In the genomic region with DNA sequence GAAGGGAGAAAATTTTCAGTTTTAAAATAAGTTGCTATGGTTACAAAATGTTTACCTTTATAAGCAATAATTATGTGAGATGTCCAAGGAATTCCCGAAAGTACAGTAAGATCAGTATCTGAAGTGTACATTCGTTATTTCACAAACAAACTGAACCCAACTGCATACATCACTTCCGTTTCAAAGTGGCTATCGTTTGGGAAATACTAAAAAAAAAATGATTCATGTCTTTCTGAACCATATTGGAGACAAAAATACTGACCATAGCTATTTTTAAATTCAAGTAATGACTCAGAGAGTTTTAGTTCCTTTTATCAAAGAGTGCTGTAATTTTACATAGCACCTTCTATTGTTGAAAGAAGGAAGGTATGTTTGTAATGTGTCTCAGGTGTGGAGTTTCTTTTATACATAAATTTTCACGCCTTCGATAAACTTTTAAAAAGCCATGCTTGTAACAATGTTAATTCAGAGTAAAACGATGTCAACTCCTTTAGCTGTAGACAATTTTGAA, we compare ENCODE assay signal across 8 cellular contexts. TPM values are rescaled to one million over a fixed set of nuclear protein-coding genes. Genes with fewer than 3 reads are reported as not detected.
A peak's percentile ranks its signal among the peaks of the same experiment; 100 is the strongest.
DNase-seq lines count a peak whose midpoint lies in the region; ATAC-seq, FAIRE-seq and TF ChIP-seq lines count a peak whose summit lies in the region.

No MANE protein-coding gene starts in this region.

- no peak overlapping the region for H3K27ac ChIP-seq in CD4-positive, alpha-beta T cell (ENCODE audit: low read depth, low read length)
- H3K27ac ChIP-seq in pancreas (peak overlapping the region in 2 of 4 donors; percentile 6 to 60), dorsolateral prefrontal cortex (peak overlapping the region in 1 of 59 donors; percentile 8)

- H3K9me3 Mint-ChIP-seq in CD4-positive, alpha-beta T cell: no peaks in the 10 kb centered on the region
- H3K9me3 Mint-ChIP-seq in activated T-helper 2 cell treated with anti-CD3 and anti-CD28 coated beads, Interferon-gamma antibody, Interleukin-2, Interleukin-4, amounts not matched to agents 10 μg/mL and 5 μg/mL and 100 μg/mL, durations not matched to agents 14 hours and 24 hours and 36 hours: peaks cover 6% of the 10 kb centered on the region

- peaks cover 68% of the 10 kb centered on the region for H3K4me1 Mint-ChIP-seq in CD4-positive, alpha-beta T cell (ENCODE audit: low read depth)
- H3K4me1 Mint-ChIP-seq in activated T-helper 2 cell treated with anti-CD3 and anti-CD28 coated beads, Interferon-gamma antibody, Interleukin-2, Interleukin-4, amounts not matched to agents 10 μg/mL and 5 μg/mL and 100 μg/mL, durations not matched to agents 14 hours and 24 hours and 36 hours (ENCODE audit: low read depth): peaks cover 77% of the 10 kb centered on the region

- POLR2A ChIA-PET in CD4-positive, alpha-beta T cell (lab: Charles Lee): no interaction called here

- DNase-seq in CD4-positive, alpha-beta T cell: no peak
- no peak for DNase-seq in activated T-helper 2 cell treated with anti-CD3 and anti-CD28 coated beads, Interferon-gamma antibody, Interleukin-2, Interleukin-4, amounts not matched to agents 10 μg/mL and 5 μg/mL and 100 μg/mL, durations not matched to agents 14 hours and 24 hours and 36 hours (ENCODE audit: low spot score)
- no peak for DNase-seq in pancreas
- no peak for DNase-seq in NCI-H1930 (lab: John Stamatoyannopoulos, UW)
- no peak for DNase-seq in NCI-H187 (lab: John Stamatoyannopoulos, UW)
- no peak for DNase-seq in dorsolateral prefrontal cortex

- H3K4me3 ChIP-seq in pancreas: no peak overlapping the region
- H3K4me3 ChIP-seq in dorsolateral prefrontal cortex: no peak overlapping the region

- no peaks in the 10 kb centered on the region for H3K36me3 Mint-ChIP-seq in CD4-positive, alpha-beta T cell (ENCODE audit: low read depth)
- H3K36me3 Mint-ChIP-seq in activated T-helper 2 cell treated with anti-CD3 and anti-CD28 coated beads, Interferon-gamma antibody, Interleukin-2, Interleukin-4, amounts not matched to agents 10 μg/mL and 5 μg/mL and 100 μg/mL, durations not matched to agents 14 hours and 24 hours and 36 hours (ENCODE audit: low read depth): peaks cover 32% of the 10 kb centered on the region

- no peak for TF ChIP-seq CTCF in CD4-positive, alpha-beta T cell (IDR thresholded peaks at IDR 0.05)
- TF ChIP-seq CTCF in pancreas (IDR thresholded peaks at IDR 0.05) (no peak), dorsolateral prefrontal cortex (IDR thresholded peaks at IDR 0.05 in 54 of 56, conservative IDR thresholded peaks at IDR 0.05 in 2 of 56; ENCODE audit: low read depth in 1 of 56, partially characterized antibody in 56 of 56) (no peak)

- H3K4me3 Mint-ChIP-seq in CD4-positive, alpha-beta T cell: no peak overlapping the region
- H3K4me3 Mint-ChIP-seq in activated T-helper 2 cell treated with anti-CD3 and anti-CD28 coated beads, Interferon-gamma antibody, Interleukin-2, Interleukin-4, amounts not matched to agents 10 μg/mL and 5 μg/mL and 100 μg/mL, durations not matched to agents 14 hours and 24 hours and 36 hours (ENCODE audit: low read depth): no peak overlapping the region

- no peaks in the 10 kb centered on the region for H3K27me3 ChIP-seq in CD4-positive, alpha-beta T cell (ENCODE audit: control insufficient read depth, insufficient read depth, low read length)
- no peaks in the 10 kb centered on the region for H3K27me3 ChIP-seq in pancreas
- no peaks in the 10 kb centered on the region for H3K27me3 ChIP-seq in dorsolateral prefrontal cortex

- H3K27ac Mint-ChIP-seq in CD4-positive, alpha-beta T cell: no peak overlapping the region
- peak overlapping the region; percentile 73 for H3K27ac Mint-ChIP-seq in activated T-helper 2 cell treated with anti-CD3 and anti-CD28 coated beads, Interferon-gamma antibody, Interleukin-2, Interleukin-4, amounts not matched to agents 10 μg/mL and 5 μg/mL and 100 μg/mL, durations not matched to agents 14 hours and 24 hours and 36 hours

- peaks cover 19 to 33% (median 31%) of the 10 kb centered on the region in 3 donors for H3K4me1 ChIP-seq in pancreas

- H3K9me3 ChIP-seq in CD4-positive, alpha-beta T cell (ENCODE audit: control insufficient read depth, low read length): no peaks in the 10 kb centered on the region
- no peaks in the 10 kb centered on the region for H3K9me3 ChIP-seq in pancreas

- ATAC-seq in CD4-positive, alpha-beta T cell (ENCODE audit: poor library complexity): peak; percentile 24
- ATAC-seq in GM19467 (IDR thresholded peaks at IDR 0.05; ENCODE audit: unreplicated experiment) (peak; percentile 58), HG03460 (IDR thresholded peaks at IDR 0.05; ENCODE audit: unreplicated experiment) (peak; percentile 67), pancreas (peak; percentile 38 to 73 (median 41))

- intact Hi-C loops in CD4-positive, alpha-beta T cell (cut with DNase I, micrococcal nuclease): no loop called here
- intact Hi-C loops in activated T-helper 2 cell treated with anti-CD3 and anti-CD28 coated beads, Interferon-gamma antibody, Interleukin-2, Interleukin-4, amounts not matched to agents 10 μg/mL and 5 μg/mL and 100 μg/mL, durations not matched to agents 14 hours and 24 hours and 36 hours (cut with micrococcal nuclease): loop anchor here (2.0 kb wide), 2 partner anchors 61 to 169 kb away; no protein-coding TSS in a partner anchor
- intact Hi-C loops in pancreas (cut with DNase I) (no loop called here), dorsolateral prefrontal cortex (cut with DNase I) (no loop called here)

- CTCF ChIA-PET in CD4-positive, alpha-beta T cell (lab: Charles Lee): no interaction called here

- no peaks in the 10 kb centered on the region for H3K36me3 ChIP-seq in pancreas

- H3K27me3 Mint-ChIP-seq in CD4-positive, alpha-beta T cell: no peaks in the 10 kb centered on the region
- no peaks in the 10 kb centered on the region for H3K27me3 Mint-ChIP-seq in activated T-helper 2 cell treated with anti-CD3 and anti-CD28 coated beads, Interferon-gamma antibody, Interleukin-2, Interleukin-4, amounts not matched to agents 10 μg/mL and 5 μg/mL and 100 μg/mL, durations not matched to agents 14 hours and 24 hours and 36 hours (ENCODE audit: low read depth)

- 52 to 57% methylated on average over 7 of the region's 7 CpGs for WGBS in pancreas, 2 donors

- FAIRE-seq in pancreas (lab: Jason Lieb, UNC): no peak

RNA-seq across cellular contexts. Expression of a gene that starts 8.0 kb away (rescaled TPM):
- total RNA-seq in CD4-positive, alpha-beta T cell: 10 to 100 TPM; 36.6 to 43.1 TPM
- 44.2 and 45.5 TPM in 2 replicates for total RNA-seq in activated T-helper 2 cell treated with anti-CD3 and anti-CD28 coated beads, Interferon-gamma antibody, Interleukin-2, Interleukin-4, amounts not matched to agents 10 μg/mL and 5 μg/mL and 100 μg/mL, durations not matched to agents 14 hours and 24 hours and 36 hours
- 10 to 100 TPM; 25.7 to 40.5 (median 32.3) TPM for total RNA-seq in pancreas
- polyA plus RNA-seq in pancreas: 10 to 100 TPM in 1 of 2 donors, 1 to 10 TPM in 1; 9.5 to 10.7 TPM
- 100 to 1,000 TPM in 4 of 120 experiments, 10 to 100 TPM in 116; 46.9 to 110 (median 74.2) TPM for total RNA-seq in dorsolateral prefrontal cortex
